Comparison of ENCODE assay signal across 9 cellular contexts in the genomic region with DNA sequence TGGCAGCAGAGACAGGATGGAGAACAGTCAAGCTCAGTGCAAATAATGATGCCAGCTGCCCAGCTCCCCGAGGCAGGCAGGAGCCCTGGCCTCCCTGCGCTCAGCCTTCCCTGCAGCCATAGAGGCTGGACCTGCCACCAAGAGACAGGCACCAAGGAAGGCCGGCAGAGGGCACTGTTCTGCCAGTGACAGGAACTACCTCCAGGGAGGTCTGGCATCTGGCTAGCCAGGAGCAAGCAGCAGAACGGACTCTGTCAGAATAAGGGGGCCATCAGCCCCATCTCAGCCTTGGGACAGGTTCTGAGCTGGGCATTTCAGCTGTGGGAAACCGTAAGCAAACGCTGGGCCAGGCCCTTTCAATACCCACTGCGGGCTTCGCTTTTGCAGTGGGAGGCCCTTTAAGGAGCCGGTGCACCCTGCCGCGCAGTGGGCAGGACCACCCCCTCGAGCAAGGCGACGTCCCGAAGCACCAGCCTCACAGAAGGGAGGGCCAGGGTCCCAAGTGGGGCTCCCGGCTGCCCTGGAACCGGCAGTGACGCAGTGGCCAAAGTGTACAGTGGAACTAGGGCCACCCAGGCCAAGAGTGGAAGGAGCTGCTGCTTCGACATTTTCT. TPM values are rescaled to one million over a fixed set of nuclear protein-coding genes. Genes with fewer than 3 reads are reported as not detected.
A peak's percentile ranks its signal among the peaks of the same experiment; 100 is the strongest.
DNase-seq lines count a peak whose midpoint lies in the region; ATAC-seq and TF ChIP-seq lines count a peak whose summit lies in the region.
"Had no signal": no experiment of that assay in that cellular context is flagged by ENCODE, and none has a peak within 500 bp of the region (broad histone marks: within the 10 kb centered on the region; RNA-seq: fewer than 3 reads in every experiment).

No MANE protein-coding gene starts in this region.

- CTCF ChIA-PET in A673 (lab: Charles Lee): interaction anchor here (0.7 to 1.1 kb wide), 2 partner anchors 16 to 18 kb away, joined by 3 read pairs; a partner anchor contains a TSS
- CTCF ChIA-PET in activated CD8-positive, alpha-beta T cell treated with anti-CD3 and anti-CD28 coated beads, Interleukin-2, amount 10 ng/mL, durations not matched to agents 7 days and 5 days (lab: Charles Lee): interaction anchor here (0.7 to 5.3 kb wide), 20 partner anchors 9 to 295 kb away, joined by 3 to 64 read pairs (median 4); a partner anchor contains a TSS

- no peak overlapping the region for H3K27ac Mint-ChIP-seq in activated CD8-positive, alpha-beta T cell treated with anti-CD3 and anti-CD28 coated beads, Interleukin-2, amount 10 ng/mL, durations not matched to agents 7 days and 5 days
- H3K27ac Mint-ChIP-seq in effector memory CD8-positive, alpha-beta T cell: peak overlapping the region; percentile 17 to 62
- H3K27ac Mint-ChIP-seq: stimulated activated naive CD8-positive, alpha-beta T cell treated with anti-CD3 and anti-CD28 coated beads, Interleukin-15, Interleukin-2, amounts not matched to agents 100 ng/mL and 50 ng/mL, for 24 hours had no signal

- H3K9me3 ChIP-seq in A673 (ENCODE audit: low read depth, low read length, poor library complexity, severe bottlenecking): no peaks in the 10 kb centered on the region

- H3K4me3 Mint-ChIP-seq in activated CD8-positive, alpha-beta T cell treated with anti-CD3 and anti-CD28 coated beads, Interleukin-2, amount 10 ng/mL, durations not matched to agents 7 days and 5 days: no peak overlapping the region
- H3K4me3 Mint-ChIP-seq in effector memory CD8-positive, alpha-beta T cell: no peak overlapping the region
- H3K4me3 Mint-ChIP-seq: stimulated activated naive CD8-positive, alpha-beta T cell treated with anti-CD3 and anti-CD28 coated beads, Interleukin-15, Interleukin-2, amounts not matched to agents 100 ng/mL and 50 ng/mL, for 24 hours had no signal

- in situ Hi-C loops in GM13976 (cut with MboI; ENCODE audit: low sequenced_read_pairs, unreplicated experiment): no loop called here

- BruUV-seq in A673 (replicated peaks; lab: Mats Ljungman, UMichigan): no TSS peak

- H3K4me1 ChIP-seq in A673 (ENCODE audit: insufficient read depth, low read length, poor library complexity, severe bottlenecking): no peaks in the 10 kb centered on the region

- peaks cover 4% of the 10 kb centered on the region for H3K27me3 Mint-ChIP-seq in activated CD8-positive, alpha-beta T cell treated with anti-CD3 and anti-CD28 coated beads, Interleukin-2, amount 10 ng/mL, durations not matched to agents 7 days and 5 days (ENCODE audit: low read depth)
- H3K27me3 Mint-ChIP-seq in effector memory CD8-positive, alpha-beta T cell: peaks cover 30 to 33% of the 10 kb centered on the region in 2 donors

- H3K9me3 Mint-ChIP-seq in activated CD8-positive, alpha-beta T cell treated with anti-CD3 and anti-CD28 coated beads, Interleukin-2, amount 10 ng/mL, durations not matched to agents 7 days and 5 days (ENCODE audit: insufficient read depth): no peaks in the 10 kb centered on the region
- H3K9me3 Mint-ChIP-seq in effector memory CD8-positive, alpha-beta T cell: no peaks in the 10 kb centered on the region
- H3K9me3 Mint-ChIP-seq: stimulated activated naive CD8-positive, alpha-beta T cell treated with anti-CD3 and anti-CD28 coated beads, Interleukin-15, Interleukin-2, amounts not matched to agents 100 ng/mL and 50 ng/mL, for 24 hours had no signal

- ATAC-seq in activated CD8-positive, alpha-beta T cell treated with anti-CD3 and anti-CD28 coated beads, Interleukin-2, amount 10 ng/mL, durations not matched to agents 7 days and 5 days: peak; percentile 88
- ATAC-seq in effector memory CD8-positive, alpha-beta T cell (replicated peaks): peak; percentile 77
- no peak for ATAC-seq in HG03280 (IDR thresholded peaks at IDR 0.05; ENCODE audit: unreplicated experiment)

- peak; percentile 76 for DNase-seq in A673 (ENCODE audit: low spot score)
- DNase-seq in GM13976 (ENCODE audit: low spot score): peak; percentile 86
- DNase-seq in NCI-H748 (lab: John Stamatoyannopoulos, UW; ENCODE audit: unreplicated experiment): peak; percentile 64
- DNase-seq in activated CD8-positive, alpha-beta T cell treated with anti-CD3 and anti-CD28 coated beads, Interleukin-2, amount 10 ng/mL, durations not matched to agents 7 days and 5 days: peak; percentile 85
- peak; percentile 59 to 69 (median 66) for DNase-seq in effector memory CD8-positive, alpha-beta T cell
- DNase-seq in mucosa of gallbladder (ENCODE audit: low spot score): peak; percentile 79
- DNase-seq in stimulated activated CD8-positive, alpha-beta memory T cell treated with anti-CD3 and anti-CD28 coated beads, Interleukin-4, amount 100 ng/mL, for 4 hours (ENCODE audit: low read depth in 2 of 2, low spot score in 1 of 2): peak; percentile 42 to 43

- peaks cover 23% of the 10 kb centered on the region for H3K27me3 ChIP-seq in A673 (replicated peaks; ENCODE audit: insufficient read depth, low read depth, low read length, poor library complexity)

- H3K4me3 ChIP-seq in A673 (ENCODE audit: low read depth, low read length, poor library complexity, severe bottlenecking): no peak overlapping the region

- H3K36me3 ChIP-seq in A673 (ENCODE audit: insufficient read depth, low read length, poor library complexity, severe bottlenecking): no peaks in the 10 kb centered on the region

- no peaks in the 10 kb centered on the region for H3K4me1 Mint-ChIP-seq in activated CD8-positive, alpha-beta T cell treated with anti-CD3 and anti-CD28 coated beads, Interleukin-2, amount 10 ng/mL, durations not matched to agents 7 days and 5 days (ENCODE audit: low read depth)
- H3K4me1 Mint-ChIP-seq in effector memory CD8-positive, alpha-beta T cell (ENCODE audit: low read depth in 2 of 2): peaks cover 7 to 8% of the 10 kb centered on the region in 2 donors

- POLR2A ChIA-PET in A673 (lab: Charles Lee; ENCODE audit: low non-redundant PET): no interaction called here
- POLR2A ChIA-PET in activated CD8-positive, alpha-beta T cell treated with anti-CD3 and anti-CD28 coated beads, Interleukin-2, amount 10 ng/mL, durations not matched to agents 7 days and 5 days (lab: Charles Lee): no interaction called here

- intact Hi-C loops in A673 (cut with micrococcal nuclease; ENCODE audit: unreplicated experiment): no loop called here

- peak; percentile 89 for TF ChIP-seq CTCF in A673 (conservative IDR thresholded peaks at IDR 0.05; ENCODE audit: low read depth, low read length)
- TF ChIP-seq CTCF in GM13976 (IDR thresholded peaks at IDR 0.05; ENCODE audit: borderline replicate concordance, control extremely low read depth, extremely low read depth, insufficient read depth, missing control alignments): peak; percentile 87

- no peak overlapping the region for H3K27ac ChIP-seq in A673 (ENCODE audit: low read depth, low read length, poor library complexity, severe bottlenecking)

- peaks cover 2% of the 10 kb centered on the region for H3K36me3 Mint-ChIP-seq in activated CD8-positive, alpha-beta T cell treated with anti-CD3 and anti-CD28 coated beads, Interleukin-2, amount 10 ng/mL, durations not matched to agents 7 days and 5 days (ENCODE audit: low read depth)
- no peaks in the 10 kb centered on the region for H3K36me3 Mint-ChIP-seq in effector memory CD8-positive, alpha-beta T cell (ENCODE audit: insufficient read depth)

RNA-seq across cellular contexts. Expression of a gene that starts 18.2 kb away (rescaled TPM):
- total RNA-seq in A673 (2021) (24.9 and 30.9 TPM in 2 replicates), mucosa of gallbladder (48.1 TPM)
- total RNA-seq in activated CD8-positive, alpha-beta T cell treated with anti-CD3 and anti-CD28 coated beads, Interleukin-2, amount 10 ng/mL, durations not matched to agents 7 days and 5 days: 10 to 100 TPM; 26.5 to 27.2 TPM

RNA-seq across cellular contexts. Expression of a gene that starts 54.2 kb away (rescaled TPM):
- total RNA-seq in A673 (2021) (not detected in 2 replicates), mucosa of gallbladder (not detected)
- total RNA-seq in activated CD8-positive, alpha-beta T cell treated with anti-CD3 and anti-CD28 coated beads, Interleukin-2, amount 10 ng/mL, durations not matched to agents 7 days and 5 days: not detected

RNA-seq across cellular contexts. Expression of a gene that starts 59.1 kb away (rescaled TPM):
- total RNA-seq in A673 (2021) (not detected in 2 replicates), mucosa of gallbladder (not detected)
- total RNA-seq in activated CD8-positive, alpha-beta T cell treated with anti-CD3 and anti-CD28 coated beads, Interleukin-2, amount 10 ng/mL, durations not matched to agents 7 days and 5 days: not detected
